In the genomic region with DNA sequence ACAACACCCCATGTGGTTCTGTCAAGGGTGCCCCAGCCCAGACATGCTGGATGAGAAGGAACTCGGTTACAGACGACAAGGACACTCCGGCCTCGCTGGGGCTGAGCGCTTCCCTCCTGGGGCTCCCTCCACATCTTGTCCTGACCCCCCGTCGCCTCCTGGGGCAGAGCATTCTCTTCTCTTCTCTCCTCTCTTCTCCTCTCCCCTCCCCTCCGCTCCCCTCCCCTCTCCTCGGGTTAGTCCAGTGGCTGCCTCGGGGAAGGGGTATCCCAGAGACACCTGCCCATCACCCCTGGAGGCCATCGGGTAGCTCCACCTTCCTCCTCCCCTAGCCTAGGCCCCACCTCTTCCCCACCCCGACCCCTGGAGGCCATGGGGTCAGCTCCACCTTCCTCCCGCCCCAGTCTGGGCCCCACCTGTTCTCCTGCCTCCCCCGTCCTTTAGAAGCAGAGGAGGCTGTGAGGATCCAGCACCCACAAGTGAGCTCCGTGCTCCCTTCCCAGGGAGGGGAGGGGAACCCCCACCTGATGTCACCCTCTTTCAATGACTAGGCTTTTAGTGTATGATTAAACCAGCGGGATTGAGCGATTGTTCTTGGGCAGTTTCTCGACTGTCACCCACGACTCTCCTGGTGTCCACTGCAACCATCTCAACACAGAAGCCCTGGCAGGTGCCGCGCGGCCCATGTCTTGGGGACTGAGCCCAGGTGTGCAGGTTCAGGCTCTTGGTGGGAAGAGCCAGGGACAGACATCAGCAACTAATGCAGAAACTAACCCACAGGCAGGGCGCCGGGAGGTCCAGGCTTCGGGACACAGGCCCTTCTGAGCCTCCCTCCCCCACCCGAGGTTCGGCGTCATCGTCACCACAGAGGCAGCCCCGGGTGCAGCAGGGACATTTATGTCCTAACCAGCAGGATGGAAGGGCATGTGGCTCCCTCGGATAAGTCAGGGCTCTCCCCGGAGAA, we compare ENCODE assay signal across 7 cellular contexts.
A peak's percentile ranks its signal among the peaks of the same experiment; 100 is the strongest.
DNase-seq lines count a peak whose midpoint lies in the region; ATAC-seq, FAIRE-seq and TF ChIP-seq lines count a peak whose summit lies in the region.
"Not testable (repeated sequence)": the region's sequence is repeated elsewhere in the genome, so short reads cannot be mapped to it uniquely, and the experiment has no call there.

No MANE protein-coding gene starts in this region.

- not testable (repeated sequence) for H3K36me3 ChIP-seq in adrenal gland (replicated peaks in 1 of 2); lower lobe of right lung; ovary; testis (ENCODE audit: low read depth, missing control alignments)

- not testable (repeated sequence) for H3K27ac ChIP-seq in adrenal gland, lower lobe of right lung, ovary, testis

- not testable (repeated sequence) for H3K27me3 Mint-ChIP-seq in activated CD4-positive, alpha-beta memory T cell treated with anti-CD3 and anti-CD28 coated beads, Interleukin-2, amount 10 ng/mL, durations not matched to agents 7 days and 5 days

- FAIRE-seq in GM19239 (lab: Jason Lieb, UNC): peak; percentile 8

- not testable (repeated sequence) for H3K9me3 ChIP-seq in adrenal gland (replicated peaks in 1 of 3); lower lobe of right lung; ovary; testis

- H3K4me1 ChIP-seq in adrenal gland (replicated peaks in 1 of 2); lower lobe of right lung; ovary (ENCODE audit: insufficient read depth); testis: not testable (repeated sequence)

- not testable (repeated sequence) for DNase-seq in GM19239 (ENCODE audit: insufficient read length, low spot score); activated CD4-positive, alpha-beta memory T cell treated with anti-CD3 and anti-CD28 coated beads, Interleukin-2, amount 10 ng/mL, durations not matched to agents 7 days and 5 days
- DNase-seq in adrenal gland (peak in 4 of 7 donors; percentile 3 to 34 (median 10)), left ventricle myocardium superior (peak; percentile 6), lower lobe of right lung (peak; percentile 30), ovary (peak in 3 of 5 donors; percentile 9 to 23 (median 11)), testis (peak; percentile 1)

- H3K9me3 Mint-ChIP-seq in activated CD4-positive, alpha-beta memory T cell treated with anti-CD3 and anti-CD28 coated beads, Interleukin-2, amount 10 ng/mL, durations not matched to agents 7 days and 5 days: not testable (repeated sequence)

- H3K27me3 ChIP-seq in adrenal gland; lower lobe of right lung (ENCODE audit: low read depth); ovary; testis: not testable (repeated sequence)

- not testable (repeated sequence) for H3K4me3 ChIP-seq in adrenal gland, lower lobe of right lung, ovary, testis

- intact Hi-C loops in adrenal gland (cut with DNase I); left ventricle myocardium superior (cut with micrococcal nuclease); lower lobe of right lung (cut with DNase I); ovary (cut with DNase I); testis (cut with DNase I; ENCODE audit: low total_unique reads): not testable (repeated sequence)

- H3K27ac Mint-ChIP-seq in activated CD4-positive, alpha-beta memory T cell treated with anti-CD3 and anti-CD28 coated beads, Interleukin-2, amount 10 ng/mL, durations not matched to agents 7 days and 5 days: peak overlapping the region; percentile 5

- TF ChIP-seq POLR2A in adrenal gland (IDR thresholded peaks at IDR 0.05); ovary (IDR thresholded peaks at IDR 0.05); testis (IDR thresholded peaks at IDR 0.05): not testable (repeated sequence)

- H3K36me3 Mint-ChIP-seq in activated CD4-positive, alpha-beta memory T cell treated with anti-CD3 and anti-CD28 coated beads, Interleukin-2, amount 10 ng/mL, durations not matched to agents 7 days and 5 days (ENCODE audit: low read depth): not testable (repeated sequence)

- TF ChIP-seq CTCF in adrenal gland (IDR thresholded peaks at IDR 0.05); lower lobe of right lung (IDR thresholded peaks at IDR 0.05); ovary (IDR thresholded peaks at IDR 0.05); testis (IDR thresholded peaks at IDR 0.05): not testable (repeated sequence)

- POLR2A ChIA-PET in activated CD4-positive, alpha-beta memory T cell treated with anti-CD3 and anti-CD28 coated beads, Interleukin-2, amount 10 ng/mL, durations not matched to agents 7 days and 5 days (lab: Charles Lee): not testable (repeated sequence)

- WGBS in adrenal gland, 4 donors: 71 to 81% (median 76%) methylated on average over 12 to 31 of the region's 32 CpGs
- WGBS in ovary, 3 donors: 76 to 79% (median 79%) methylated on average over 31 to 32 of the region's 32 CpGs
- 85 to 89% methylated on average over 28 of the region's 32 CpGs for WGBS in testis, 2 donors

- not testable (repeated sequence) for H3K4me1 Mint-ChIP-seq in activated CD4-positive, alpha-beta memory T cell treated with anti-CD3 and anti-CD28 coated beads, Interleukin-2, amount 10 ng/mL, durations not matched to agents 7 days and 5 days

- not testable (repeated sequence) for ATAC-seq in left ventricle myocardium superior, lower lobe of right lung

- CTCF ChIA-PET in activated CD4-positive, alpha-beta memory T cell treated with anti-CD3 and anti-CD28 coated beads, Interleukin-2, amount 10 ng/mL, durations not matched to agents 7 days and 5 days (lab: Charles Lee): not testable (repeated sequence)

- TF ChIP-seq EP300 in ovary (IDR thresholded peaks at IDR 0.05): not testable (repeated sequence)

- not testable (repeated sequence) for H3K4me3 Mint-ChIP-seq in activated CD4-positive, alpha-beta memory T cell treated with anti-CD3 and anti-CD28 coated beads, Interleukin-2, amount 10 ng/mL, durations not matched to agents 7 days and 5 days
